In genomic region chr2:98709530-98709929, GRCh38 we compare ENCODE assay signal across 9 cellular contexts. TPM values are rescaled to one million over a fixed set of nuclear protein-coding genes. Genes with fewer than 3 reads are reported as not detected.
DNase-seq lines count a peak whose midpoint lies in the region; ATAC-seq and TF ChIP-seq lines count a peak whose summit lies in the region.
"Had no signal": no experiment of that assay in that cellular context is flagged by ENCODE, and none has a peak within 500 bp of the region (broad histone marks: within the 10 kb centered on the region; RNA-seq: fewer than 3 reads in every experiment).

No MANE protein-coding gene starts in this region.

- H3K27ac ChIP-seq in substantia nigra (ENCODE audit: low read depth, low read length, poor library complexity, severe bottlenecking) (peak overlapping the region; percentile 47), foreskin keratinocyte (no peak overlapping the region)

- POLR2A ChIA-PET in activated CD8-positive, alpha-beta T cell treated with anti-CD3 and anti-CD28 coated beads for 36 hours (lab: Charles Lee), result interaction anchor here (0.8 to 1.4 kb wide), 4 partner anchors 10 to 62 kb away, joined by 3 to 5 read pairs (median 4); no protein-coding TSS in a partner anchor

- H3K9me3 Mint-ChIP-seq in activated T-cell treated with anti-CD3 and anti-CD28 coated beads, Interleukin-2, amount 50 U/mL, for 72 hours, result no peaks in the 10 kb centered on the region
- no peaks in the 10 kb centered on the region for H3K9me3 Mint-ChIP-seq in activated CD8-positive, alpha-beta T cell treated with anti-CD3 and anti-CD28 coated beads for 36 hours

- peak overlapping the region; percentile 51 to 69 for H3K4me3 Mint-ChIP-seq in activated T-cell treated with anti-CD3 and anti-CD28 coated beads, Interleukin-2, amount 50 U/mL, for 72 hours
- peak overlapping the region; percentile 55 for H3K4me3 Mint-ChIP-seq in activated CD8-positive, alpha-beta T cell treated with anti-CD3 and anti-CD28 coated beads for 36 hours

- H3K4me1 ChIP-seq in foreskin keratinocyte, result no peaks in the 10 kb centered on the region

- peak overlapping the region; percentile 77 for H3K27ac Mint-ChIP-seq in activated T-cell treated with anti-CD3 and anti-CD28 coated beads, Interleukin-2, amount 50 U/mL, for 72 hours
- H3K27ac Mint-ChIP-seq in activated CD8-positive, alpha-beta T cell treated with anti-CD3 and anti-CD28 coated beads for 36 hours, result peak overlapping the region; percentile 75

- CTCF ChIA-PET in activated CD8-positive, alpha-beta T cell treated with anti-CD3 and anti-CD28 coated beads for 36 hours (lab: Charles Lee), result interaction anchor here (1.3 to 2.4 kb wide), 6 partner anchors 9 to 60 kb away, joined by 4 to 9 read pairs (median 6); no protein-coding TSS in a partner anchor

- peaks cover 94% of the 10 kb centered on the region for H3K4me1 Mint-ChIP-seq in activated T-cell treated with anti-CD3 and anti-CD28 coated beads, Interleukin-2, amount 50 U/mL, for 72 hours (ENCODE audit: low read depth)
- H3K4me1 Mint-ChIP-seq in activated CD8-positive, alpha-beta T cell treated with anti-CD3 and anti-CD28 coated beads for 36 hours (ENCODE audit: low read depth), result peaks cover 81% of the 10 kb centered on the region

- peaks cover 13% of the 10 kb centered on the region for H3K27me3 ChIP-seq in foreskin keratinocyte

- peaks cover 6 to 10% of the 10 kb centered on the region in 2 donors for H3K36me3 Mint-ChIP-seq in activated T-cell treated with anti-CD3 and anti-CD28 coated beads, Interleukin-2, amount 50 U/mL, for 72 hours (ENCODE audit: insufficient read depth in 2 of 2)
- H3K36me3 Mint-ChIP-seq in activated CD8-positive, alpha-beta T cell treated with anti-CD3 and anti-CD28 coated beads for 36 hours (ENCODE audit: low read depth), result peaks cover 10% of the 10 kb centered on the region

- intact Hi-C loops in activated CD8-positive, alpha-beta T cell treated with anti-CD3 and anti-CD28 coated beads for 36 hours (cut with micrococcal nuclease), result no loop called here
- intact Hi-C loops in left cardiac atrium (cut with DNase I), result no loop called here

- no peak for DNase-seq in activated T-cell treated with anti-CD3 and anti-CD28 coated beads, Interleukin-2, amount 50 U/mL, for 72 hours
- DNase-seq in activated T-cell treated with anti-CD3 and anti-CD28 coated beads, Interleukin-2, amount 50 U/mL, for 1 hour, result no peak
- no peak for DNase-seq in activated CD8-positive, alpha-beta T cell treated with anti-CD3 and anti-CD28 coated beads for 36 hours
- DNase-seq in left cardiac atrium (peak; percentile 39), substantia nigra (lab: John Stamatoyannopoulos, UW) (peak in 24 of 49 donors; percentile 9 to 53 (median 26)), foreskin keratinocyte (no peak)
- DNase-seq: NCI-H524 treated with DMSO at 0.1 percent for 48 hours had no signal

- no peak for TF ChIP-seq CTCF in activated CD8-positive, alpha-beta T cell treated with anti-CD3 and anti-CD28 coated beads for 36 hours (IDR thresholded peaks at IDR 0.05)
- no peak for TF ChIP-seq CTCF in foreskin keratinocyte (conservative IDR thresholded peaks at IDR 0.05)

- no peaks in the 10 kb centered on the region for H3K27me3 Mint-ChIP-seq in activated T-cell treated with anti-CD3 and anti-CD28 coated beads, Interleukin-2, amount 50 U/mL, for 72 hours (ENCODE audit: low read depth)
- no peaks in the 10 kb centered on the region for H3K27me3 Mint-ChIP-seq in activated CD8-positive, alpha-beta T cell treated with anti-CD3 and anti-CD28 coated beads for 36 hours

- ATAC-seq in activated T-cell treated with anti-CD3 and anti-CD28 coated beads, Interleukin-2, amount 50 U/mL, for 72 hours (replicated peaks in 1 of 2), result no peak
- no peak for ATAC-seq in activated CD8-positive, alpha-beta T cell treated with anti-CD3 and anti-CD28 coated beads for 36 hours
- ATAC-seq in left cardiac atrium, result peak; percentile 46 to 65
- ATAC-seq in GM19351 (IDR thresholded peaks at IDR 0.05; ENCODE audit: unreplicated experiment), result no peak
- ATAC-seq in foreskin keratinocyte, result no peak
- ATAC-seq in HG03439 (IDR thresholded peaks at IDR 0.05; ENCODE audit: unreplicated experiment), result no peak

RNA-seq across cellular contexts. Expression of gene MGAT4A, which starts 21.4 kb away (rescaled TPM):
- total RNA-seq in activated T-cell treated with anti-CD3 and anti-CD28 coated beads, Interleukin-2, amount 50 U/mL, for 72 hours, result 100 to 1,000 TPM; 108 to 109 TPM
- 10 to 100 TPM; 57.6 to 59.0 TPM for total RNA-seq in activated CD8-positive, alpha-beta T cell treated with anti-CD3 and anti-CD28 coated beads for 36 hours
- total RNA-seq in left cardiac atrium (10 to 100 TPM; 28.2 to 41.6 TPM), foreskin keratinocyte (0.31 and 0.63 TPM in 2 replicates)
- 0.17 and 0.26 TPM in 2 replicates for polyA plus RNA-seq in foreskin keratinocyte

Comparison
In these comparisons a context has a peak if more than half of its experiments do, and no peak if none do; other contexts are left out.
1. ATAC-seq: peak in left cardiac atrium (2 of 2); none in activated T-cell treated with anti-CD3 and anti-CD28 coated beads, Interleukin-2, amount 50 U/mL, for 72 hours (0 of 2), activated CD8-positive, alpha-beta T cell treated with anti-CD3 and anti-CD28 coated beads for 36 hours (single experiment), GM19351 (single experiment), foreskin keratinocyte (single experiment) and HG03439 (single experiment).
2. RNA of gene MGAT4A, which starts 21.4 kb away (total RNA-seq): 108 to 109 TPM in activated T-cell treated with anti-CD3 and anti-CD28 coated beads, Interleukin-2, amount 50 U/mL, for 72 hours, 57.6 to 59.0 TPM in activated CD8-positive, alpha-beta T cell treated with anti-CD3 and anti-CD28 coated beads for 36 hours and 28.2 to 41.6 TPM in left cardiac atrium; 0.31 to 0.63 TPM in foreskin keratinocyte; every median in the first group is over 10 times any median in the second.